Comparison of ENCODE assay signal across 27 cellular contexts in genomic region chr5:128074171-128074570, GRCh38.
"Had no signal": no experiment of that assay in that cellular context is flagged by ENCODE, and none has a peak within 500 bp of the region (broad histone marks: within the 10 kb centered on the region; RNA-seq: fewer than 3 reads in every experiment).

No MANE protein-coding gene starts in this region.

- H3K4me1 Mint-ChIP-seq: activated T-helper 17 cell treated with anti-CD3 and anti-CD28 coated beads, Interleukin-2, amount 50 U/mL, for 72 hours; WTC11 had no signal

- H3K36me3 ChIP-seq: adrenal gland, MG63, Peyer's patch had no signal

- FAIRE-seq: bronchial epithelial cell had no signal

- ATAC-seq: activated CD8-positive, alpha-beta memory T cell treated with anti-CD3 and anti-CD28 coated beads, Interleukin-2, amount 10 ng/mL, durations not matched to agents 7 days and 5 days; activated T-cell treated with anti-CD3 and anti-CD28 coated beads, Interleukin-2, amount 50 U/mL, for 4 hours; activated T-helper 17 cell treated with anti-CD3 and anti-CD28 coated beads, Interleukin-2, amount 50 U/mL, for 72 hours; WTC11 had no signal

- H3K27ac ChIP-seq: adrenal gland, KMS-11, Peyer's patch, SJSA1 had no signal

- DNase-seq: activated CD4-positive, alpha-beta T cell treated with anti-CD3 and anti-CD28 coated beads for 48 hours; activated CD4-positive, alpha-beta T cell treated with anti-CD3 and anti-CD28 coated beads, Interleukin-2, amount 50 U/mL, for 4 hours; activated CD4-positive, CD25-positive, alpha-beta regulatory T cell treated with anti-CD3 and anti-CD28 coated beads, Interleukin-2, amount 50 U/mL, for 72 hours; activated CD8-positive, alpha-beta memory T cell treated with anti-CD3 and anti-CD28 coated beads, Interleukin-2, amount 10 ng/mL, durations not matched to agents 7 days and 5 days; activated gamma-delta T cell; activated naive CD4-positive, alpha-beta T cell treated with anti-CD3 and anti-CD28 coated beads, Interleukin-2, amount 50 U/mL, for 16 hours; activated naive CD8-positive, alpha-beta T cell treated with anti-CD3 and anti-CD28 coated beads, Interleukin-2, amount 10 ng/mL, durations not matched to agents 7 days and 5 days; activated T-cell treated with anti-CD3 and anti-CD28 coated beads, Interleukin-2, amount 50 U/mL, for 4 hours; adrenal gland; anterior cingulate cortex; central memory CD4-positive, alpha-beta T cell; MG63; NCI-H1105; NCI-H1436; NCI-H1694 treated with DMSO at 0.1 percent for 48 hours; NCI-H2029 treated with DMSO at 0.1 percent for 48 hours; NCI-H510A treated with DMSO at 0.1 percent for 48 hours; NCI-H69; NK-92 treated with Interleukin-12 subunit alpha and Interleukin-12 subunit beta, amount 100 ng/mL, for 24 hours; Peyer's patch; SHP77 had no signal

- H3K27me3 ChIP-seq: adrenal gland, MG63, Peyer's patch, SJSA1 had no signal

- H3K9me3 Mint-ChIP-seq: activated naive CD8-positive, alpha-beta T cell treated with anti-CD3 and anti-CD28 coated beads, Interleukin-2, amount 10 ng/mL, durations not matched to agents 7 days and 5 days; activated T-cell treated with anti-CD3 and anti-CD28 coated beads, Interleukin-2, amount 50 U/mL, for 4 hours; activated T-helper 17 cell treated with anti-CD3 and anti-CD28 coated beads, Interleukin-2, amount 50 U/mL, for 72 hours; T-helper 1 cell treated with Interleukin-12 subunit alpha and Interleukin-12 subunit beta and Interleukin-4 antibody, amounts not matched to agents 30 μg/mL and 1 μg/mL, for 36 hours had no signal

- H3K4me1 ChIP-seq: Peyer's patch had no signal

- H3K27ac Mint-ChIP-seq: activated CD8-positive, alpha-beta memory T cell treated with anti-CD3 and anti-CD28 coated beads, Interleukin-2, amount 10 ng/mL, durations not matched to agents 7 days and 5 days; activated naive CD8-positive, alpha-beta T cell treated with anti-CD3 and anti-CD28 coated beads, Interleukin-2, amount 10 ng/mL, durations not matched to agents 7 days and 5 days; activated T-helper 17 cell treated with anti-CD3 and anti-CD28 coated beads, Interleukin-2, amount 50 U/mL, for 72 hours; T-helper 1 cell treated with Interleukin-12 subunit alpha and Interleukin-12 subunit beta and Interleukin-4 antibody, amounts not matched to agents 30 μg/mL and 1 μg/mL, for 36 hours; WTC11 had no signal

- H3K4me3 Mint-ChIP-seq: activated CD8-positive, alpha-beta memory T cell treated with anti-CD3 and anti-CD28 coated beads, Interleukin-2, amount 10 ng/mL, durations not matched to agents 7 days and 5 days; activated naive CD8-positive, alpha-beta T cell treated with anti-CD3 and anti-CD28 coated beads, Interleukin-2, amount 10 ng/mL, durations not matched to agents 7 days and 5 days; activated T-cell treated with anti-CD3 and anti-CD28 coated beads, Interleukin-2, amount 50 U/mL, for 4 hours; activated T-helper 17 cell treated with anti-CD3 and anti-CD28 coated beads, Interleukin-2, amount 50 U/mL, for 72 hours; T-helper 1 cell treated with Interleukin-12 subunit alpha and Interleukin-12 subunit beta and Interleukin-4 antibody, amounts not matched to agents 30 μg/mL and 1 μg/mL, for 36 hours; WTC11 had no signal

- H3K4me3 ChIP-seq: adrenal gland, MG63, Peyer's patch, SJSA1 had no signal

- H3K9me3 ChIP-seq: adrenal gland, MG63, Peyer's patch, SJSA1 had no signal

- H3K9ac ChIP-seq: KMS-11 had no signal

- H3K4me2 ChIP-seq: KMS-11 had no signal
